In the genomic region with DNA sequence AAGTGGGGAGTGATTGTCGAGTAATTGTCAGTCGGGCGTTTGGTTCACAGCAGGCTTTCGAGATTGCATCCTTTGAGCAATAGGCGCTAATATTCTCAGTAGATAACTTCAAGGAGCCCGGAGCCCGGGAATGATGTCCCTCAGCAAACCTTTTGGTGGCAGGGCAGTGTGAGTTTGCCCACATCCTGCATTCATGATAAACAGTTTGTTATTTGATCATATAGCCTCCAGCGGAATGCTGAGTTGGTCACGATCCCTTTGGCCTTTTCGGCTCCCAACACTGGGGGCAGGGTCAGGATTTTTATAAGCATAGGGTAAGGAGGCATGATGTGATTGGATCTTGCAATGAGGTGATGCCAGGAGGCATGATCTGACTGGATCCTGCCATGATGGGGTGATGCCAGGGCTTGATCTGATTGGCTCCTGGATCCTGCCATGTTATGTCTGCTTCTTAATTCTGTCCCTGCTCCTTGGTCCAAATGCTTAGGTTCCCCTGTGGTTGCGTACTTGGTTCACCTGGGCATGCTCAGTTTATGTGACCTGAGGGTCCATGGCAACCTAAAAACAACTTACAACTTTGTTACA, we compare ENCODE assay signal across 2 cellular contexts.
TF ChIP-seq lines count a peak whose summit lies in the region.

No MANE protein-coding gene starts in this region.

TF ChIP-seq in IMR-90, 13 proteins besides CTCF, POLR2A, EP300 and RAD21:
- TF ChIP-seq, protein P1, sequence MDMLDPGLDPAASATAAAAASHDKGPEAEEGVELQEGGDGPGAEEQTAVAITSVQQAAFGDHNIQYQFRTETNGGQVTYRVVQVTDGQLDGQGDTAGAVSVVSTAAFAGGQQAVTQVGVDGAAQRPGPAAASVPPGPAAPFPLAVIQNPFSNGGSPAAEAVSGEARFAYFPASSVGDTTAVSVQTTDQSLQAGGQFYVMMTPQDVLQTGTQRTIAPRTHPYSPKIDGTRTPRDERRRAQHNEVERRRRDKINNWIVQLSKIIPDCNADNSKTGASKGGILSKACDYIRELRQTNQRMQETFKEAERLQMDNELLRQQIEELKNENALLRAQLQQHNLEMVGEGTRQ (IDR thresholded peaks at IDR 0.05; ENCODE audit: low read depth, low read length): no peak
- TF ChIP-seq RCOR1 (IDR thresholded peaks at IDR 0.05; ENCODE audit: insufficient replicate concordance, low read length) (no peak), MXI1 (IDR thresholded peaks at IDR 0.05; ENCODE audit: borderline replicate concordance, low read depth, low read length) (no peak), MAZ (IDR thresholded peaks at IDR 0.05; ENCODE audit: borderline replicate concordance, low read depth, low read length) (no peak), CEBPB (IDR thresholded peaks at IDR 0.05; ENCODE audit: low read depth, low read length) (no peak), BHLHE40 (IDR thresholded peaks at IDR 0.05; ENCODE audit: low read depth, low read length) (no peak), CHD1 (IDR thresholded peaks at IDR 0.05; ENCODE audit: low read depth, low read length) (no peak), RFX5 (IDR thresholded peaks at IDR 0.05; ENCODE audit: low read depth, low read length) (no peak), FOS (IDR thresholded peaks at IDR 0.05; ENCODE audit: low read depth, low read length) (no peak)
- TF ChIP-seq, protein P2, sequence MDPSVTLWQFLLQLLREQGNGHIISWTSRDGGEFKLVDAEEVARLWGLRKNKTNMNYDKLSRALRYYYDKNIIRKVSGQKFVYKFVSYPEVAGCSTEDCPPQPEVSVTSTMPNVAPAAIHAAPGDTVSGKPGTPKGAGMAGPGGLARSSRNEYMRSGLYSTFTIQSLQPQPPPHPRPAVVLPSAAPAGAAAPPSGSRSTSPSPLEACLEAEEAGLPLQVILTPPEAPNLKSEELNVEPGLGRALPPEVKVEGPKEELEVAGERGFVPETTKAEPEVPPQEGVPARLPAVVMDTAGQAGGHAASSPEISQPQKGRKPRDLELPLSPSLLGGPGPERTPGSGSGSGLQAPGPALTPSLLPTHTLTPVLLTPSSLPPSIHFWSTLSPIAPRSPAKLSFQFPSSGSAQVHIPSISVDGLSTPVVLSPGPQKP (IDR thresholded peaks at IDR 0.05; ENCODE audit: borderline replicate concordance, low read depth, low read length): no peak
TF ChIP-seq in IMR-90: peak in this region for 0.

TF ChIP-seq in WTC11, 78 proteins besides CTCF, POLR2A, EP300 and RAD21:
- TF ChIP-seq RORB (CRISPR knock-in tag; IDR thresholded peaks at IDR 0.05) (no peak), ZNF416 (CRISPR knock-in tag; IDR thresholded peaks at IDR 0.05) (no peak), SP1 (CRISPR knock-in tag; conservative IDR thresholded peaks at IDR 0.05) (no peak), ZNF232 (CRISPR knock-in tag; IDR thresholded peaks at IDR 0.05) (no peak), NR3C1 (CRISPR knock-in tag; conservative IDR thresholded peaks at IDR 0.05; ENCODE audit: low read depth) (no peak), CREM (CRISPR knock-in tag; IDR thresholded peaks at IDR 0.05) (no peak), NR1H2 (CRISPR knock-in tag; IDR thresholded peaks at IDR 0.05) (no peak), PRRX2 (CRISPR knock-in tag; IDR thresholded peaks at IDR 0.05) (no peak), ELF4 (CRISPR knock-in tag; IDR thresholded peaks at IDR 0.05; ENCODE audit: low read depth) (no peak), NFYB (CRISPR knock-in tag; conservative IDR thresholded peaks at IDR 0.05; ENCODE audit: low read depth) (no peak), TCF7 (CRISPR knock-in tag; IDR thresholded peaks at IDR 0.05; ENCODE audit: low read depth) (no peak)
- TF ChIP-seq, protein P3, sequence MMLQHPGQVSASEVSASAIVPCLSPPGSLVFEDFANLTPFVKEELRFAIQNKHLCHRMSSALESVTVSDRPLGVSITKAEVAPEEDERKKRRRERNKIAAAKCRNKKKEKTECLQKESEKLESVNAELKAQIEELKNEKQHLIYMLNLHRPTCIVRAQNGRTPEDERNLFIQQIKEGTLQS (CRISPR knock-in tag; conservative IDR thresholded peaks at IDR 0.05): no peak
- TF ChIP-seq, protein P4, sequence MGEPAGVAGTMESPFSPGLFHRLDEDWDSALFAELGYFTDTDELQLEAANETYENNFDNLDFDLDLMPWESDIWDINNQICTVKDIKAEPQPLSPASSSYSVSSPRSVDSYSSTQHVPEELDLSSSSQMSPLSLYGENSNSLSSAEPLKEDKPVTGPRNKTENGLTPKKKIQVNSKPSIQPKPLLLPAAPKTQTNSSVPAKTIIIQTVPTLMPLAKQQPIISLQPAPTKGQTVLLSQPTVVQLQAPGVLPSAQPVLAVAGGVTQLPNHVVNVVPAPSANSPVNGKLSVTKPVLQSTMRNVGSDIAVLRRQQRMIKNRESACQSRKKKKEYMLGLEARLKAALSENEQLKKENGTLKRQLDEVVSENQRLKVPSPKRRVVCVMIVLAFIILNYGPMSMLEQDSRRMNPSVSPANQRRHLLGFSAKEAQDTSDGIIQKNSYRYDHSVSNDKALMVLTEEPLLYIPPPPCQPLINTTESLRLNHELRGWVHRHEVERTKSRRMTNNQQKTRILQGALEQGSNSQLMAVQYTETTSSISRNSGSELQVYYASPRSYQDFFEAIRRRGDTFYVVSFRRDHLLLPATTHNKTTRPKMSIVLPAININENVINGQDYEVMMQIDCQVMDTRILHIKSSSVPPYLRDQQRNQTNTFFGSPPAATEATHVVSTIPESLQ (CRISPR knock-in tag; IDR thresholded peaks at IDR 0.05): no peak
- TF ChIP-seq, protein P5, sequence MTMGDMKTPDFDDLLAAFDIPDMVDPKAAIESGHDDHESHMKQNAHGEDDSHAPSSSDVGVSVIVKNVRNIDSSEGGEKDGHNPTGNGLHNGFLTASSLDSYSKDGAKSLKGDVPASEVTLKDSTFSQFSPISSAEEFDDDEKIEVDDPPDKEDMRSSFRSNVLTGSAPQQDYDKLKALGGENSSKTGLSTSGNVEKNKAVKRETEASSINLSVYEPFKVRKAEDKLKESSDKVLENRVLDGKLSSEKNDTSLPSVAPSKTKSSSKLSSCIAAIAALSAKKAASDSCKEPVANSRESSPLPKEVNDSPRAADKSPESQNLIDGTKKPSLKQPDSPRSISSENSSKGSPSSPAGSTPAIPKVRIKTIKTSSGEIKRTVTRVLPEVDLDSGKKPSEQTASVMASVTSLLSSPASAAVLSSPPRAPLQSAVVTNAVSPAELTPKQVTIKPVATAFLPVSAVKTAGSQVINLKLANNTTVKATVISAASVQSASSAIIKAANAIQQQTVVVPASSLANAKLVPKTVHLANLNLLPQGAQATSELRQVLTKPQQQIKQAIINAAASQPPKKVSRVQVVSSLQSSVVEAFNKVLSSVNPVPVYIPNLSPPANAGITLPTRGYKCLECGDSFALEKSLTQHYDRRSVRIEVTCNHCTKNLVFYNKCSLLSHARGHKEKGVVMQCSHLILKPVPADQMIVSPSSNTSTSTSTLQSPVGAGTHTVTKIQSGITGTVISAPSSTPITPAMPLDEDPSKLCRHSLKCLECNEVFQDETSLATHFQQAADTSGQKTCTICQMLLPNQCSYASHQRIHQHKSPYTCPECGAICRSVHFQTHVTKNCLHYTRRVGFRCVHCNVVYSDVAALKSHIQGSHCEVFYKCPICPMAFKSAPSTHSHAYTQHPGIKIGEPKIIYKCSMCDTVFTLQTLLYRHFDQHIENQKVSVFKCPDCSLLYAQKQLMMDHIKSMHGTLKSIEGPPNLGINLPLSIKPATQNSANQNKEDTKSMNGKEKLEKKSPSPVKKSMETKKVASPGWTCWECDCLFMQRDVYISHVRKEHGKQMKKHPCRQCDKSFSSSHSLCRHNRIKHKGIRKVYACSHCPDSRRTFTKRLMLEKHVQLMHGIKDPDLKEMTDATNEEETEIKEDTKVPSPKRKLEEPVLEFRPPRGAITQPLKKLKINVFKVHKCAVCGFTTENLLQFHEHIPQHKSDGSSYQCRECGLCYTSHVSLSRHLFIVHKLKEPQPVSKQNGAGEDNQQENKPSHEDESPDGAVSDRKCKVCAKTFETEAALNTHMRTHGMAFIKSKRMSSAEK (CRISPR knock-in tag; IDR thresholded peaks at IDR 0.05; ENCODE audit: borderline replicate concordance): no peak
- TF ChIP-seq, protein P6, sequence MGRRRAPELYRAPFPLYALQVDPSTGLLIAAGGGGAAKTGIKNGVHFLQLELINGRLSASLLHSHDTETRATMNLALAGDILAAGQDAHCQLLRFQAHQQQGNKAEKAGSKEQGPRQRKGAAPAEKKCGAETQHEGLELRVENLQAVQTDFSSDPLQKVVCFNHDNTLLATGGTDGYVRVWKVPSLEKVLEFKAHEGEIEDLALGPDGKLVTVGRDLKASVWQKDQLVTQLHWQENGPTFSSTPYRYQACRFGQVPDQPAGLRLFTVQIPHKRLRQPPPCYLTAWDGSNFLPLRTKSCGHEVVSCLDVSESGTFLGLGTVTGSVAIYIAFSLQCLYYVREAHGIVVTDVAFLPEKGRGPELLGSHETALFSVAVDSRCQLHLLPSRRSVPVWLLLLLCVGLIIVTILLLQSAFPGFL (CRISPR knock-in tag; IDR thresholded peaks at IDR 0.05; ENCODE audit: borderline replicate concordance): no peak
- TF ChIP-seq, protein P7, sequence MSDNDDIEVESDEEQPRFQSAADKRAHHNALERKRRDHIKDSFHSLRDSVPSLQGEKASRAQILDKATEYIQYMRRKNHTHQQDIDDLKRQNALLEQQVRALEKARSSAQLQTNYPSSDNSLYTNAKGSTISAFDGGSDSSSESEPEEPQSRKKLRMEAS (CRISPR knock-in tag; IDR thresholded peaks at IDR 0.05): no peak
- TF ChIP-seq, protein P8, sequence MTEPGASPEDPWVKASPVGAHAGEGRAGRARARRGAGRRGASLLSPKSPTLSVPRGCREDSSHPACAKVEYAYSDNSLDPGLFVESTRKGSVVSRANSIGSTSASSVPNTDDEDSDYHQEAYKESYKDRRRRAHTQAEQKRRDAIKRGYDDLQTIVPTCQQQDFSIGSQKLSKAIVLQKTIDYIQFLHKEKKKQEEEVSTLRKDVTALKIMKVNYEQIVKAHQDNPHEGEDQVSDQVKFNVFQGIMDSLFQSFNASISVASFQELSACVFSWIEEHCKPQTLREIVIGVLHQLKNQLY (CRISPR knock-in tag; IDR thresholded peaks at IDR 0.05): no peak
- TF ChIP-seq, protein P9, sequence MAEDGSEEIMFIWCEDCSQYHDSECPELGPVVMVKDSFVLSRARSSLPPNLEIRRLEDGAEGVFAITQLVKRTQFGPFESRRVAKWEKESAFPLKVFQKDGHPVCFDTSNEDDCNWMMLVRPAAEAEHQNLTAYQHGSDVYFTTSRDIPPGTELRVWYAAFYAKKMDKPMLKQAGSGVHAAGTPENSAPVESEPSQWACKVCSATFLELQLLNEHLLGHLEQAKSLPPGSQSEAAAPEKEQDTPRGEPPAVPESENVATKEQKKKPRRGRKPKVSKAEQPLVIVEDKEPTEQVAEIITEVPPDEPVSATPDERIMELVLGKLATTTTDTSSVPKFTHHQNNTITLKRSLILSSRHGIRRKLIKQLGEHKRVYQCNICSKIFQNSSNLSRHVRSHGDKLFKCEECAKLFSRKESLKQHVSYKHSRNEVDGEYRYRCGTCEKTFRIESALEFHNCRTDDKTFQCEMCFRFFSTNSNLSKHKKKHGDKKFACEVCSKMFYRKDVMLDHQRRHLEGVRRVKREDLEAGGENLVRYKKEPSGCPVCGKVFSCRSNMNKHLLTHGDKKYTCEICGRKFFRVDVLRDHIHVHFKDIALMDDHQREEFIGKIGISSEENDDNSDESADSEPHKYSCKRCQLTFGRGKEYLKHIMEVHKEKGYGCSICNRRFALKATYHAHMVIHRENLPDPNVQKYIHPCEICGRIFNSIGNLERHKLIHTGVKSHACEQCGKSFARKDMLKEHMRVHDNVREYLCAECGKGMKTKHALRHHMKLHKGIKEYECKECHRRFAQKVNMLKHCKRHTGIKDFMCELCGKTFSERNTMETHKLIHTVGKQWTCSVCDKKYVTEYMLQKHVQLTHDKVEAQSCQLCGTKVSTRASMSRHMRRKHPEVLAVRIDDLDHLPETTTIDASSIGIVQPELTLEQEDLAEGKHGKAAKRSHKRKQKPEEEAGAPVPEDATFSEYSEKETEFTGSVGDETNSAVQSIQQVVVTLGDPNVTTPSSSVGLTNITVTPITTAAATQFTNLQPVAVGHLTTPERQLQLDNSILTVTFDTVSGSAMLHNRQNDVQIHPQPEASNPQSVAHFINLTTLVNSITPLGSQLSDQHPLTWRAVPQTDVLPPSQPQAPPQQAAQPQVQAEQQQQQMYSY (CRISPR knock-in tag; IDR thresholded peaks at IDR 0.05): no peak
